In genomic region chr2:238060542-238061309, GRCh38 we compare ENCODE assay signal across 1 cellular context.
TF ChIP-seq lines count a peak whose summit lies in the region.

Gene SCLY, plus strand, starts transcription at chr2:238061001. Its CDS starts 54 bp downstream, at chr2:238061055.

TF ChIP-seq in GM12878, 131 proteins besides CTCF, POLR2A, EP300 and RAD21 (continued from another document and continues in another):
- TF ChIP-seq CREM (IDR thresholded peaks at IDR 0.05; ENCODE audit: low read depth) = peak; percentile 89; the same call in 1 of the 2 replicates
- TF ChIP-seq RFX5 (IDR thresholded peaks at IDR 0.05; ENCODE audit: low read depth, low read length) = peak; percentile 85
- TF ChIP-seq CHD2 (IDR thresholded peaks at IDR 0.05; ENCODE audit: borderline replicate concordance, low read depth, low read length) = peak; percentile 57; the same call in 1 of the 2 replicates
- peak; percentile 81 for TF ChIP-seq GATAD2B (conservative IDR thresholded peaks at IDR 0.05; ENCODE audit: low read depth)
- peak; percentile 97 for TF ChIP-seq NR2C1 (IDR thresholded peaks at IDR 0.05)
- 0 out of 2 replicates have a peak, but pooled peaks have one; percentile 23 for TF ChIP-seq TCF12 (IDR thresholded peaks at IDR 0.05; ENCODE audit: low read depth, low read length)
- peak; percentile 85 for TF ChIP-seq POLR2AphosphoS2 (IDR thresholded peaks at IDR 0.05; ENCODE audit: low read depth, low read length)
- TF ChIP-seq HDGF (IDR thresholded peaks at IDR 0.05) = peak; percentile 20; the same call in 1 of the 2 replicates
- TF ChIP-seq MAX (IDR thresholded peaks at IDR 0.05; ENCODE audit: low read depth, low read length) = peak; percentile 32; the same call in 1 of the 2 replicates
- TF ChIP-seq BHLHE40 (IDR thresholded peaks at IDR 0.05; ENCODE audit: borderline replicate concordance in 1 of 2, low read depth in 2 of 2, low read length in 1 of 2) = peak; percentile 48 to 87; a peak in 3 of 4 replicates
- TF ChIP-seq POU2F2 (IDR thresholded peaks at IDR 0.05; ENCODE audit: borderline replicate concordance, low read depth, low read length) = 0 out of 3 replicates have a peak, but pooled peaks have one; percentile 33
- no peak for TF ChIP-seq CHD1 (IDR thresholded peaks at IDR 0.05; ENCODE audit: low read depth, low read length)
- TF ChIP-seq NR2F1 (conservative IDR thresholded peaks at IDR 0.05) = peak; percentile 96
- TF ChIP-seq ELK1 (IDR thresholded peaks at IDR 0.05; ENCODE audit: low read depth, low read length) = peak; percentile 60; the same call in 1 of the 2 replicates
- no peak for TF ChIP-seq EZH2 (IDR thresholded peaks at IDR 0.05; ENCODE audit: borderline replicate concordance, control insufficient read depth, low read depth, low read length)
- TF ChIP-seq SMC3 (IDR thresholded peaks at IDR 0.05; ENCODE audit: borderline replicate concordance, low read length) = no peak
- TF ChIP-seq ETV6 (conservative IDR thresholded peaks at IDR 0.05 in 1 of 2, IDR thresholded peaks at IDR 0.05 in 1 of 2; ENCODE audit: borderline replicate concordance in 1 of 2, low read depth in 1 of 2) = no peak
- TF ChIP-seq ZNF592 (IDR thresholded peaks at IDR 0.05) = no peak
- TF ChIP-seq ATF3 (IDR thresholded peaks at IDR 0.05; ENCODE audit: borderline replicate concordance, extremely low read depth, low read depth, low read length) = 0 out of 2 replicates have a peak, but pooled peaks have one; percentile 51
- no peak for TF ChIP-seq STAT3 (IDR thresholded peaks at IDR 0.05; ENCODE audit: low read depth, low read length)
- TF ChIP-seq JUND (IDR thresholded peaks at IDR 0.05; ENCODE audit: low read depth, low read length) = no peak
- peak; percentile 49 to 57; a peak in 2 of 4 replicates for TF ChIP-seq IKZF2 (IDR thresholded peaks at IDR 0.05)
- TF ChIP-seq IRF3 (IDR thresholded peaks at IDR 0.05) = peak; percentile 44; the same call in 1 of the 2 replicates
- peak; percentile 87; the same call in 1 of the 2 replicates for TF ChIP-seq ZBTB40 (IDR thresholded peaks at IDR 0.05; ENCODE audit: borderline replicate concordance)
- TF ChIP-seq CREB1 (IDR thresholded peaks at IDR 0.05; ENCODE audit: low read depth) = peak; percentile 87
- TF ChIP-seq E2F8 (IDR thresholded peaks at IDR 0.05; ENCODE audit: low read depth, partially characterized antibody) = peak; percentile 67
- TF ChIP-seq RB1 (IDR thresholded peaks at IDR 0.05; ENCODE audit: borderline replicate concordance) = peak; percentile 35; the same call in 1 of the 2 replicates
- no peak for TF ChIP-seq PML (IDR thresholded peaks at IDR 0.05; ENCODE audit: low read length)
- TF ChIP-seq SREBF1 (IDR thresholded peaks at IDR 0.05; ENCODE audit: low read length) = peak; percentile 74
- TF ChIP-seq KLF5 (IDR thresholded peaks at IDR 0.05; ENCODE audit: partially characterized antibody) = peak; percentile 34
- peak; percentile 71 for TF ChIP-seq POLR2AphosphoS5 (IDR thresholded peaks at IDR 0.05; ENCODE audit: low read length)
- no peak for TF ChIP-seq FOXM1 (IDR thresholded peaks at IDR 0.05; ENCODE audit: low read depth, low read length)
- TF ChIP-seq CUX1 (IDR thresholded peaks at IDR 0.05; ENCODE audit: insufficient replicate concordance, low read depth, low read length) = no peak
- peak; percentile 23; the same call in 1 of the 2 replicates for TF ChIP-seq CBFB (IDR thresholded peaks at IDR 0.05; ENCODE audit: low read depth)
- no peak; the same call in 1 of the 2 replicates for TF ChIP-seq EED (IDR thresholded peaks at IDR 0.05; ENCODE audit: low read depth)
- peak; percentile 84 for TF ChIP-seq NKRF (conservative IDR thresholded peaks at IDR 0.05)
- no peak for TF ChIP-seq ZNF622 (IDR thresholded peaks at IDR 0.05)
